ENCODE assay signal across 18 cellular contexts in genomic region chr4:6334203-6334887, GRCh38.
DNase-seq lines count a peak whose midpoint lies in the region; ATAC-seq and TF ChIP-seq lines count a peak whose summit lies in the region.
"Had no signal": no experiment of that assay in that cellular context is flagged by ENCODE, and none has a peak within 500 bp of the region (broad histone marks: within the 10 kb centered on the region; RNA-seq: fewer than 3 reads in every experiment).

No MANE protein-coding gene starts in this region.

- H3K23me2 ChIP-seq in H9 (ENCODE audit: insufficient read length, low read depth, low read length, poor library complexity, severe bottlenecking): no peaks in the 10 kb centered on the region

- no peak overlapping the region for H3K14ac ChIP-seq in H9 (ENCODE audit: insufficient read depth, low read length)

- H3K4me2 ChIP-seq in H9 (ENCODE audit: insufficient read depth, insufficient read length, low read length): no peak overlapping the region
- H3K4me2 ChIP-seq in SU-DHL-6 (ENCODE audit: low read depth, low read length, poor library complexity, severe bottlenecking): no peak overlapping the region

- no peak overlapping the region for H4K91ac ChIP-seq in H9 (ENCODE audit: insufficient read length, low read depth, low read length)

- H3K56ac ChIP-seq in H9 (ENCODE audit: insufficient read length, low read depth, low read length): no peak overlapping the region

- no peaks in the 10 kb centered on the region for H3F3A ChIP-seq in SU-DHL-6 (ENCODE audit: insufficient read depth)

- H3K9me3 Mint-ChIP-seq in H9: peaks cover 10 to 27% of the 10 kb centered on the region in 2 experiments
- H3K9me3 Mint-ChIP-seq in neural crest cell: no peaks in the 10 kb centered on the region
- no peaks in the 10 kb centered on the region for H3K9me3 Mint-ChIP-seq in CD4-positive, alpha-beta T cell

- H3K4me1 Mint-ChIP-seq in H9 (peaks cover 19 to 22% of the 10 kb centered on the region in 2 experiments), neural crest cell (peaks cover 12% of the 10 kb centered on the region)
- H3K4me1 Mint-ChIP-seq in CD4-positive, alpha-beta T cell (ENCODE audit: low read depth): peaks cover 19% of the 10 kb centered on the region

- H3K27me3 Mint-ChIP-seq in H9 (ENCODE audit: low read depth) (peaks cover 16% of the 10 kb centered on the region), neural crest cell (ENCODE audit: low read depth) (peaks cover 35% of the 10 kb centered on the region)
- H3K27me3 Mint-ChIP-seq in CD4-positive, alpha-beta T cell: peaks cover 59% of the 10 kb centered on the region

- no peaks in the 10 kb centered on the region for H3K4me1 ChIP-seq in H9 (ENCODE audit: insufficient read depth, low read length)

- H3K79me2 ChIP-seq in H9 (ENCODE audit: insufficient read depth, low read length) (no peaks in the 10 kb centered on the region), SU-DHL-6 (ENCODE audit: insufficient read depth, low read length) (no peaks in the 10 kb centered on the region)

- no peak overlapping the region for H3T11ph ChIP-seq in H9 (ENCODE audit: low read length)

- intact Hi-C loops in CD4-positive, alpha-beta T cell (cut with DNase I, micrococcal nuclease): loop anchor here in 1 of 2 experiments (5.0 kb wide), 1 partner anchor 538 kb away; no protein-coding TSS in a partner anchor

- no peaks in the 10 kb centered on the region for H3K9me2 ChIP-seq in SU-DHL-6 (replicated peaks; ENCODE audit: insufficient read depth, low read length)

- no peak overlapping the region for H3K23ac ChIP-seq in H9 (ENCODE audit: insufficient read length, low read depth, low read length)

- no peak overlapping the region for H2BK5ac ChIP-seq in H9 (ENCODE audit: insufficient read length, low read length)

- H3K36me3 Mint-ChIP-seq in H9 (ENCODE audit: insufficient read depth in 1 of 3, low read depth in 3 of 3) (peaks cover 0 to 14% (median 4%) of the 10 kb centered on the region in 3 experiments; a peak in 5 of 7 replicates), neural crest cell (ENCODE audit: low read depth) (no peaks in the 10 kb centered on the region)
- H3K36me3 Mint-ChIP-seq in CD4-positive, alpha-beta T cell (ENCODE audit: low read depth): no peaks in the 10 kb centered on the region

- TF ChIP-seq CTCF in 22Rv1 (IDR thresholded peaks at IDR 0.05): peak; percentile 37
- 0 out of 3 replicates have a peak, but pooled peaks have one; percentile 7 for TF ChIP-seq CTCF in H9 (conservative IDR thresholded peaks at IDR 0.05)
- TF ChIP-seq CTCF in SU-DHL-6 (IDR thresholded peaks at IDR 0.05; ENCODE audit: insufficient read depth, low read length, poor library complexity, severe bottlenecking): peak; percentile 17
- TF ChIP-seq CTCF in neural crest cell (conservative IDR thresholded peaks at IDR 0.05): peak; percentile 5
- TF ChIP-seq CTCF in CD4-positive, alpha-beta T cell (IDR thresholded peaks at IDR 0.05): no peak

- no peak overlapping the region for H2BK15ac ChIP-seq in H9 (ENCODE audit: low read depth, low read length)

- H3K18ac ChIP-seq in H9 (ENCODE audit: insufficient read length, low read depth, low read length): no peak overlapping the region

- H4K8ac ChIP-seq in H9 (replicated peaks; ENCODE audit: insufficient read length, low read depth, low read length): no peak overlapping the region

- H3K9me3 ChIP-seq in H9 (ENCODE audit: control insufficient read depth, low read depth, low read length) (no peaks in the 10 kb centered on the region), SU-DHL-6 (ENCODE audit: insufficient read depth, low read length) (no peaks in the 10 kb centered on the region)
- H3K9me3 ChIP-seq in CD4-positive, alpha-beta T cell (ENCODE audit: control insufficient read depth, low read length): peaks cover 7% of the 10 kb centered on the region
- H3K9me3 ChIP-seq: MG63 had no signal

- H4K20me1 ChIP-seq in H9 (ENCODE audit: control insufficient read depth, insufficient read depth, insufficient read length) (no peaks in the 10 kb centered on the region), SU-DHL-6 (ENCODE audit: low read depth, low read length) (no peaks in the 10 kb centered on the region)

- no peaks in the 10 kb centered on the region for H3K27me3 ChIP-seq in H9 (ENCODE audit: insufficient read depth, low read length)
- H3K27me3 ChIP-seq in SU-DHL-6 (ENCODE audit: low read length): no peaks in the 10 kb centered on the region
- peaks cover 6% of the 10 kb centered on the region for H3K27me3 ChIP-seq in CD4-positive, alpha-beta T cell (ENCODE audit: control insufficient read depth, insufficient read depth, low read length)
- H3K27me3 ChIP-seq: MG63 had no signal

- H3K4me3 ChIP-seq in SU-DHL-6 (ENCODE audit: insufficient read depth, low read length, poor library complexity, severe bottlenecking): no peak overlapping the region
- H3K4me3 ChIP-seq: MG63, SK-N-MC had no signal

- ATAC-seq in CD4-positive, alpha-beta T cell (ENCODE audit: poor library complexity): no peak
- no peak for ATAC-seq in GM21717 (IDR thresholded peaks at IDR 0.05; ENCODE audit: unreplicated experiment)

- CTCF ChIA-PET in CD4-positive, alpha-beta T cell (lab: Charles Lee): no interaction called here

- WGBS in H9 (ENCODE audit: extremely low coverage, insufficient read length, low lambda C conversion rate): no CpG with 5 or more reads among the region's 5 CpGs

- H3K4me3 Mint-ChIP-seq in H9 (no peak overlapping the region; a peak in 1 of 5 replicates), neural crest cell (no peak overlapping the region)
- H3K4me3 Mint-ChIP-seq in CD4-positive, alpha-beta T cell: no peak overlapping the region

- H3K27ac ChIP-seq in 22Rv1 (no peak overlapping the region), H9 (ENCODE audit: insufficient read length, low read depth, low read length) (no peak overlapping the region), SU-DHL-6 (ENCODE audit: low read depth, low read length) (no peak overlapping the region)
- no peak overlapping the region for H3K27ac ChIP-seq in CD4-positive, alpha-beta T cell (ENCODE audit: low read depth, low read length)
- H3K27ac ChIP-seq: SK-N-MC had no signal

- H3K4ac ChIP-seq in H9 (ENCODE audit: low read depth, low read length): no peak overlapping the region

- POLR2A ChIA-PET in CD4-positive, alpha-beta T cell (lab: Charles Lee): no interaction called here

- no peak overlapping the region for H4K5ac ChIP-seq in H9 (ENCODE audit: insufficient read length, low read depth, low read length)

- H3K9ac ChIP-seq in H9 (ENCODE audit: extremely low read depth, insufficient read length, low read length): no peak overlapping the region
- H3K9ac ChIP-seq in SU-DHL-6 (ENCODE audit: low read length): no peak overlapping the region

- no peak overlapping the region for H2AK5ac ChIP-seq in H9 (ENCODE audit: insufficient read length, low read length)

- H3K27ac Mint-ChIP-seq in H9 (no peak overlapping the region), neural crest cell (ENCODE audit: unreplicated experiment) (no peak overlapping the region)
- no peak overlapping the region for H3K27ac Mint-ChIP-seq in CD4-positive, alpha-beta T cell

- H3K36me3 ChIP-seq in SU-DHL-6 (ENCODE audit: low read length): no peaks in the 10 kb centered on the region
- H3K36me3 ChIP-seq: MG63 had no signal

- H2BK120ac ChIP-seq in H9 (ENCODE audit: low read depth, low read length, poor library complexity, severe bottlenecking): no peak overlapping the region

- no peak overlapping the region for H2BK20ac ChIP-seq in H9 (ENCODE audit: low read depth, low read length, poor library complexity, severe bottlenecking)

- no peak overlapping the region for H2BK12ac ChIP-seq in H9 (ENCODE audit: insufficient read length, low read depth, low read length)

- DNase-seq in H9 (no peak), neural crest cell (ENCODE audit: low read depth, low spot score) (no peak), anterior cingulate cortex (lab: John Stamatoyannopoulos, UW) (no peak)
- no peak for DNase-seq in CD4-positive, alpha-beta T cell
- DNase-seq: C1 segment of cervical spinal cord, DMS 273 treated with DMSO at 0.1 percent for 48 hours, GDM1, MG63, NCI-H1092, NCI-H1436 treated with DMSO at 0.1 percent for 48 hours, NCI-H2029, NCI-H2171, NCI-H526 treated with DMSO at 0.1 percent for 48 hours, SHP77 had no signal

- H3K79me1 ChIP-seq in H9 (ENCODE audit: insufficient read depth, low read depth, low read length, poor library complexity, severe bottlenecking): no peaks in the 10 kb centered on the region

- H2AFZ ChIP-seq in H9 (ENCODE audit: low read length) (no peak overlapping the region), SU-DHL-6 (ENCODE audit: low read depth, low read length, severe bottlenecking) (no peak overlapping the region)
